12 cellular contexts compared by ENCODE assay signal in the genomic region with DNA sequence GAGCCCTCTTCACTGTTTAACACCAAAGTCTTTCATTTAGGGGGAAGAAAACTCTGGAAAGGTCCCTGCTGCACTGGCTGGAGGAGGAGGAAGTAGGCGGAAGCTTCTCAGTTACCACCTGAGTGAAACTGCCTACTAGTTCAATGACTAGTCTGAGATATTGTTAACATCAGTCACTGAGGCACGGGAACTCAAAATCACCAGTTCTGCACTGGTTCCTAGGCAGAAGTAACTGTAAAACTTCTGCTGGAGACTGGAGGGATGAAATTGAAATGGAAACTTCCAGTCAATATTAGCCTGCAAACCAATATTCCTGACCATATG.
DNase-seq lines count a peak whose midpoint lies in the region; ATAC-seq and TF ChIP-seq lines count a peak whose summit lies in the region.
"Had no signal": no experiment of that assay in that cellular context is flagged by ENCODE, and none has a peak within 500 bp of the region (broad histone marks: within the 10 kb centered on the region; RNA-seq: fewer than 3 reads in every experiment).

No MANE protein-coding gene starts in this region.

- H3K36me3 ChIP-seq in Loucy (ENCODE audit: insufficient read depth, low read length), result no peaks in the 10 kb centered on the region
- H3K36me3 ChIP-seq: suprapubic skin had no signal

- H2AFZ ChIP-seq in Loucy (ENCODE audit: low read length), result peak overlapping the region; percentile 88

- DNase-seq in NCI-H128 (lab: John Stamatoyannopoulos, UW; ENCODE audit: unreplicated experiment), result no peak
- no peak for DNase-seq in NCI-H2196 treated with DMSO at 0.1 percent for 48 hours (lab: John Stamatoyannopoulos, UW; ENCODE audit: unreplicated experiment)
- no peak for DNase-seq in NCI-H2081 treated with DMSO at 0.1 percent for 48 hours (lab: John Stamatoyannopoulos, UW)
- DNase-seq in activated CD8-positive, alpha-beta memory T cell treated with anti-CD3 and anti-CD28 coated beads for 24 hours, result no peak
- DNase-seq: activated naive CD4-positive, alpha-beta T cell treated with anti-CD3 and anti-CD28 coated beads, Interleukin-2, amount 10 ng/mL, durations not matched to agents 7 days and 5 days; DMS79; retina had no signal

- H3F3A ChIP-seq in Loucy (ENCODE audit: low read depth), result no peaks in the 10 kb centered on the region

- H3K9me2 ChIP-seq in Loucy (replicated peaks; ENCODE audit: low read depth, low read length), result no peaks in the 10 kb centered on the region

- TF ChIP-seq CTCF in Loucy (conservative IDR thresholded peaks at IDR 0.05; ENCODE audit: low read length), result no peak

- H3K79me2 ChIP-seq in Loucy (ENCODE audit: insufficient read depth, low read length), result no peaks in the 10 kb centered on the region

- no peak overlapping the region for H3K4me3 ChIP-seq in Loucy (ENCODE audit: low read length, poor library complexity, severe bottlenecking)
- H3K4me3 ChIP-seq: suprapubic skin had no signal

- H3K9me3 ChIP-seq in Loucy (ENCODE audit: insufficient read depth, low read depth, low read length), result no peaks in the 10 kb centered on the region
- H3K9me3 ChIP-seq: suprapubic skin had no signal

- H3K9ac ChIP-seq in Loucy (ENCODE audit: low read depth, low read length, poor library complexity, severe bottlenecking), result no peak overlapping the region

- H4K20me1 ChIP-seq in Loucy (ENCODE audit: insufficient read depth, low read length, poor library complexity, severe bottlenecking), result no peaks in the 10 kb centered on the region

- peaks cover 4% of the 10 kb centered on the region for H3K4me1 ChIP-seq in Loucy (ENCODE audit: insufficient read depth, low read length, poor library complexity, severe bottlenecking)
- H3K4me1 ChIP-seq: suprapubic skin had no signal

- ATAC-seq in GM18499 (IDR thresholded peaks at IDR 0.05; ENCODE audit: insufficient read depth, unreplicated experiment), result peak; percentile 66
- peak; percentile 94 for ATAC-seq in GM21360 (IDR thresholded peaks at IDR 0.05; ENCODE audit: unreplicated experiment)
- ATAC-seq in HG02981 (IDR thresholded peaks at IDR 0.05; ENCODE audit: unreplicated experiment), result peak; percentile 65

- no peak overlapping the region for H3K4me2 ChIP-seq in Loucy (ENCODE audit: low read depth, low read length, poor library complexity, severe bottlenecking)

- no peaks in the 10 kb centered on the region for H3K27me3 ChIP-seq in Loucy (ENCODE audit: insufficient read depth, low read length, poor library complexity, severe bottlenecking)
- H3K27me3 ChIP-seq: suprapubic skin had no signal
